In genomic region chr3:18393906-18394305, GRCh38 we compare ENCODE assay signal across 15 cellular contexts. TPM values are rescaled to one million over a fixed set of nuclear protein-coding genes. Genes with fewer than 3 reads are reported as not detected.
DNase-seq lines count a peak whose midpoint lies in the region; ATAC-seq and TF ChIP-seq lines count a peak whose summit lies in the region.
"Had no signal": no experiment of that assay in that cellular context is flagged by ENCODE, and none has a peak within 500 bp of the region (broad histone marks: within the 10 kb centered on the region; RNA-seq: fewer than 3 reads in every experiment).

No MANE protein-coding gene starts in this region.

- H3K4me1 Mint-ChIP-seq in activated T-helper 17 cell treated with anti-CD3 and anti-CD28 coated beads, Interleukin-2, amount 50 U/mL, for 72 hours = peaks cover 38% of the 10 kb centered on the region

- peak overlapping the region; percentile 20 for H3K4me3 Mint-ChIP-seq in activated T-helper 17 cell treated with anti-CD3 and anti-CD28 coated beads, Interleukin-2, amount 50 U/mL, for 72 hours

- H3K27me3 Mint-ChIP-seq in activated T-helper 17 cell treated with anti-CD3 and anti-CD28 coated beads, Interleukin-2, amount 50 U/mL, for 72 hours = no peaks in the 10 kb centered on the region

- TF ChIP-seq CTCF in AG10803 (conservative IDR thresholded peaks at IDR 0.05; ENCODE audit: low read length) = no peak
- TF ChIP-seq CTCF in fibroblast of mammary gland (conservative IDR thresholded peaks at IDR 0.05; ENCODE audit: control insufficient read depth, insufficient read depth, low read depth, low read length) = no peak

- peak overlapping the region; percentile 60 for H3K27ac Mint-ChIP-seq in activated T-helper 17 cell treated with anti-CD3 and anti-CD28 coated beads, Interleukin-2, amount 50 U/mL, for 72 hours

- H3K9me3 Mint-ChIP-seq in activated T-helper 17 cell treated with anti-CD3 and anti-CD28 coated beads, Interleukin-2, amount 50 U/mL, for 72 hours = no peaks in the 10 kb centered on the region

- H3K36me3 Mint-ChIP-seq in activated T-helper 17 cell treated with anti-CD3 and anti-CD28 coated beads, Interleukin-2, amount 50 U/mL, for 72 hours (ENCODE audit: low read depth) = peaks cover 100% of the 10 kb centered on the region

- DNase-seq in AG10803 (ENCODE audit: low read depth) (peak; percentile 11), EL (peak; percentile 4), fibroblast of mammary gland (ENCODE audit: low read depth) (peak; percentile 29), SK-N-DZ (ENCODE audit: low spot score) (no peak)
- DNase-seq: activated CD4-positive, CD25-positive, alpha-beta regulatory T cell; central memory CD4-positive, alpha-beta T cell; DND-41; left ventricle myocardium inferior; NCI-H2171; stimulated activated CD4-positive, alpha-beta T cell treated with anti-CD3 and anti-CD28 coated beads, Interleukin-2, amount 100 ng/mL, for 48 hours had no signal

- H3K4me3 ChIP-seq in AG10803 (ENCODE audit: low read length) (no peak overlapping the region), fibroblast of mammary gland (ENCODE audit: control insufficient read depth, low read depth, low read length) (no peak overlapping the region)
- H3K4me3 ChIP-seq: left ventricle myocardium inferior, right atrium auricular region had no signal

- ATAC-seq in activated T-helper 17 cell treated with anti-CD3 and anti-CD28 coated beads, Interleukin-2, amount 50 U/mL, for 72 hours (replicated peaks) = no peak
- ATAC-seq in HG03175 (IDR thresholded peaks at IDR 0.05; ENCODE audit: unreplicated experiment) = no peak
- no peak for ATAC-seq in HG02610 (IDR thresholded peaks at IDR 0.05; ENCODE audit: unreplicated experiment)
- no peak for ATAC-seq in GM18498 (IDR thresholded peaks at IDR 0.05; ENCODE audit: unreplicated experiment)

RNA-seq across cellular contexts. Expression of gene SATB1, which starts 31.2 kb away (rescaled TPM):
- total RNA-seq in activated T-helper 17 cell treated with anti-CD3 and anti-CD28 coated beads, Interleukin-2, amount 50 U/mL, for 72 hours = 100 to 1,000 TPM; 414 to 494 TPM
- 60.7 and 66.5 TPM in 2 replicates for polyA plus RNA-seq in SK-N-DZ (2014; cell fraction: cytosol; rRNA removed)
- 36.4 and 76.3 TPM in 2 replicates for polyA plus RNA-seq in SK-N-DZ (2014; cell fraction: nucleus; rRNA removed)
